1 cellular context compared by ENCODE assay signal in genomic region chr19:18456279-18456678, GRCh38.
TF ChIP-seq lines count a peak whose summit lies in the region.

No MANE protein-coding gene starts in this region.

TF ChIP-seq in SK-N-SH, 30 proteins besides CTCF, POLR2A, EP300 and RAD21 (continued from another document):
- TF ChIP-seq USF1 (IDR thresholded peaks at IDR 0.05; ENCODE audit: borderline replicate concordance, low read depth): no peak
- TF ChIP-seq FOXJ3 (CRISPR knock-in tag; IDR thresholded peaks at IDR 0.05): no peak
- TF ChIP-seq CHD2 (IDR thresholded peaks at IDR 0.05; ENCODE audit: low read length, partially characterized antibody): no peak
- TF ChIP-seq TEAD4 (IDR thresholded peaks at IDR 0.05; ENCODE audit: borderline replicate concordance, insufficient read depth): no peak
